Comparison of ENCODE assay signal across 1 cellular context in genomic region chr3:186097663-186098451, GRCh38.
A peak's percentile ranks its signal among the peaks of the same experiment; 100 is the strongest.
TF ChIP-seq lines count a peak whose summit lies in the region.

No MANE protein-coding gene starts in this region.

TF ChIP-seq in HepG2, 621 proteins besides CTCF, POLR2A, EP300 and RAD21 (continued from another document and continues in another):
- no peak for TF ChIP-seq GABPA (IDR thresholded peaks at IDR 0.05; ENCODE audit: low read depth, low read length)
- TF ChIP-seq GABPA (CRISPR knock-in tag; IDR thresholded peaks at IDR 0.05; ENCODE audit: low read depth), result no peak
- TF ChIP-seq, protein P1, sequence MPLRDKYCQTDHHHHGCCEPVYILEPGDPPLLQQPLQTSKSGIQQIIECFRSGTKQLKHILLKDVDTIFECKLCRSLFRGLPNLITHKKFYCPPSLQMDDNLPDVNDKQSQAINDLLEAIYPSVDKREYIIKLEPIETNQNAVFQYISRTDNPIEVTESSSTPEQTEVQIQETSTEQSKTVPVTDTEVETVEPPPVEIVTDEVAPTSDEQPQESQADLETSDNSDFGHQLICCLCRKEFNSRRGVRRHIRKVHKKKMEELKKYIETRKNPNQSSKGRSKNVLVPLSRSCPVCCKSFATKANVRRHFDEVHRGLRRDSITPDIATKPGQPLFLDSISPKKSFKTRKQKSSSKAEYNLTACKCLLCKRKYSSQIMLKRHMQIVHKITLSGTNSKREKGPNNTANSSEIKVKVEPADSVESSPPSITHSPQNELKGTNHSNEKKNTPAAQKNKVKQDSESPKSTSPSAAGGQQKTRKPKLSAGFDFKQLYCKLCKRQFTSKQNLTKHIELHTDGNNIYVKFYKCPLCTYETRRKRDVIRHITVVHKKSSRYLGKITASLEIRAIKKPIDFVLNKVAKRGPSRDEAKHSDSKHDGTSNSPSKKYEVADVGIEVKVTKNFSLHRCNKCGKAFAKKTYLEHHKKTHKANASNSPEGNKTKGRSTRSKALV (CRISPR knock-in tag; IDR thresholded peaks at IDR 0.05), result peak; percentile 58; the same call in 1 of the 2 replicates
- TF ChIP-seq, protein P2, sequence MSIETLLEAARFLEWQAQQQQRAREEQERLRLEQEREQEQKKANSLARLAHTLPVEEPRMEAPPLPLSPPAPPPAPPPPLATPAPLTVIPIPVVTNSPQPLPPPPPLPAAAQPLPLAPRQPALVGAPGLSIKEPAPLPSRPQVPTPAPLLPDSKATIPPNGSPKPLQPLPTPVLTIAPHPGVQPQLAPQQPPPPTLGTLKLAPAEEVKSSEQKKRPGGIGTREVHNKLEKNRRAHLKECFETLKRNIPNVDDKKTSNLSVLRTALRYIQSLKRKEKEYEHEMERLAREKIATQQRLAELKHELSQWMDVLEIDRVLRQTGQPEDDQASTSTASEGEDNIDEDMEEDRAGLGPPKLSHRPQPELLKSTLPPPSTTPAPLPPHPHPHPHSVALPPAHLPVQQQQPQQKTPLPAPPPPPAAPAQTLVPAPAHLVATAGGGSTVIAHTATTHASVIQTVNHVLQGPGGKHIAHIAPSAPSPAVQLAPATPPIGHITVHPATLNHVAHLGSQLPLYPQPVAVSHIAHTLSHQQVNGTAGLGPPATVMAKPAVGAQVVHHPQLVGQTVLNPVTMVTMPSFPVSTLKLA (IDR thresholded peaks at IDR 0.05), result 0 out of 2 replicates have a peak, but pooled peaks have one; percentile 13
- TF ChIP-seq ZNF678 (CRISPR knock-in tag; IDR thresholded peaks at IDR 0.05), result no peak
- TF ChIP-seq, protein P3, sequence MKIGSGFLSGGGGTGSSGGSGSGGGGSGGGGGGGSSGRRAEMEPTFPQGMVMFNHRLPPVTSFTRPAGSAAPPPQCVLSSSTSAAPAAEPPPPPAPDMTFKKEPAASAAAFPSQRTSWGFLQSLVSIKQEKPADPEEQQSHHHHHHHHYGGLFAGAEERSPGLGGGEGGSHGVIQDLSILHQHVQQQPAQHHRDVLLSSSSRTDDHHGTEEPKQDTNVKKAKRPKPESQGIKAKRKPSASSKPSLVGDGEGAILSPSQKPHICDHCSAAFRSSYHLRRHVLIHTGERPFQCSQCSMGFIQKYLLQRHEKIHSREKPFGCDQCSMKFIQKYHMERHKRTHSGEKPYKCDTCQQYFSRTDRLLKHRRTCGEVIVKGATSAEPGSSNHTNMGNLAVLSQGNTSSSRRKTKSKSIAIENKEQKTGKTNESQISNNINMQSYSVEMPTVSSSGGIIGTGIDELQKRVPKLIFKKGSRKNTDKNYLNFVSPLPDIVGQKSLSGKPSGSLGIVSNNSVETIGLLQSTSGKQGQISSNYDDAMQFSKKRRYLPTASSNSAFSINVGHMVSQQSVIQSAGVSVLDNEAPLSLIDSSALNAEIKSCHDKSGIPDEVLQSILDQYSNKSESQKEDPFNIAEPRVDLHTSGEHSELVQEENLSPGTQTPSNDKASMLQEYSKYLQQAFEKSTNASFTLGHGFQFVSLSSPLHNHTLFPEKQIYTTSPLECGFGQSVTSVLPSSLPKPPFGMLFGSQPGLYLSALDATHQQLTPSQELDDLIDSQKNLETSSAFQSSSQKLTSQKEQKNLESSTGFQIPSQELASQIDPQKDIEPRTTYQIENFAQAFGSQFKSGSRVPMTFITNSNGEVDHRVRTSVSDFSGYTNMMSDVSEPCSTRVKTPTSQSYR (CRISPR knock-in tag; IDR thresholded peaks at IDR 0.05; ENCODE audit: borderline replicate concordance), result no peak
- no peak for TF ChIP-seq NFKBIZ (CRISPR knock-in tag; IDR thresholded peaks at IDR 0.05)
- TF ChIP-seq SRSF9 (IDR thresholded peaks at IDR 0.05; ENCODE audit: borderline replicate concordance, insufficient read depth, low read depth, low read length, poor library complexity, severe bottlenecking), result no peak
- TF ChIP-seq TGIF2 (CRISPR knock-in tag; IDR thresholded peaks at IDR 0.05), result no peak
- no peak for TF ChIP-seq CCAR2 (optimal IDR thresholded peaks at IDR 0.05; ENCODE audit: low read depth, low read length)
- no peak for TF ChIP-seq ZNF776 (CRISPR knock-in tag; IDR thresholded peaks at IDR 0.05)
- TF ChIP-seq ZNF687 (CRISPR knock-in tag; IDR thresholded peaks at IDR 0.05), result peak; percentile 83
- TF ChIP-seq ZNF562 (CRISPR knock-in tag; IDR thresholded peaks at IDR 0.05; ENCODE audit: borderline replicate concordance), result no peak
- TF ChIP-seq, protein P4, sequence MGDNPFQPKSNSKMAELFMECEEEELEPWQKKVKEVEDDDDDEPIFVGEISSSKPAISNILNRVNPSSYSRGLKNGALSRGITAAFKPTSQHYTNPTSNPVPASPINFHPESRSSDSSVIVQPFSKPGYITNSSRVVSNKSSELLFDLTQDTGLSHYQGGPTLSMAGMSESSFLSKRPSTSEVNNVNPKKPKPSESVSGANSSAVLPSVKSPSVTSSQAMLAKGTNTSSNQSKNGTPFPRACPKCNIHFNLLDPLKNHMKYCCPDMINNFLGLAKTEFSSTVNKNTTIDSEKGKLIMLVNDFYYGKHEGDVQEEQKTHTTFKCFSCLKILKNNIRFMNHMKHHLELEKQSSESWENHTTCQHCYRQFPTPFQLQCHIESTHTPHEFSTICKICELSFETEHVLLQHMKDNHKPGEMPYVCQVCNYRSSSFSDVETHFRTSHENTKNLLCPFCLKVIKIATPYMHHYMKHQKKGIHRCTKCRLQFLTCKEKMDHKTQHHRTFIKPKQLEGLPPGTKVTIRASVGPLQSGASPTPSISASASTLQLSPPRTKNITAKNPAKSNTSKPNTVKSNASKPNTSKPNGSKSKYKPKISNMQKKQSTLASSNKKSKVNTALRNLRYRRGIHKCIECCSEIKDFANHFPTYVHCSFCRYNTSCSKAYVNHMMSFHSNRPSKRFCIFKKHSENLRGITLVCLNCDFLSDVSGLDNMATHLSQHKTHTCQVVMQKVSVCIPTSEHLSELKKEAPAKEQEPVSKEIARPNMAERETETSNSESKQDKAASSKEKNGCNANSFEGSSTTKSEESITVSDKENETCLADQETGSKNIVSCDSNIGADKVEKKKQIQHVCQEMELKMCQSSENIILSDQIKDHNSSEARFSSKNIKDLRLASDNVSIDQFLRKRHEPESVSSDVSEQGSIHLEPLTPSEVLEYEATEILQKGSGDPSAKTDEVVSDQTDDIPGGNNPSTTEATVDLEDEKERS (CRISPR knock-in tag; IDR thresholded peaks at IDR 0.05), result no peak
- TF ChIP-seq NFRKB (IDR thresholded peaks at IDR 0.05), result no peak
- no peak for TF ChIP-seq NFYC (CRISPR knock-in tag; IDR thresholded peaks at IDR 0.05)
- peak; percentile 51; the same call in 1 of the 2 replicates for TF ChIP-seq YEATS4 (CRISPR knock-in tag; IDR thresholded peaks at IDR 0.05; ENCODE audit: borderline replicate concordance)
- TF ChIP-seq, protein P5, sequence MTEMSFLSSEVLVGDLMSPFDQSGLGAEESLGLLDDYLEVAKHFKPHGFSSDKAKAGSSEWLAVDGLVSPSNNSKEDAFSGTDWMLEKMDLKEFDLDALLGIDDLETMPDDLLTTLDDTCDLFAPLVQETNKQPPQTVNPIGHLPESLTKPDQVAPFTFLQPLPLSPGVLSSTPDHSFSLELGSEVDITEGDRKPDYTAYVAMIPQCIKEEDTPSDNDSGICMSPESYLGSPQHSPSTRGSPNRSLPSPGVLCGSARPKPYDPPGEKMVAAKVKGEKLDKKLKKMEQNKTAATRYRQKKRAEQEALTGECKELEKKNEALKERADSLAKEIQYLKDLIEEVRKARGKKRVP (CRISPR knock-in tag; IDR thresholded peaks at IDR 0.05), result peak in 1 of 2 experiments; percentile 63; a peak in 2 of 4 replicates
- TF ChIP-seq NFIC (IDR thresholded peaks at IDR 0.05; ENCODE audit: low read length), result peak; percentile 84
- TF ChIP-seq MIXL1 (CRISPR knock-in tag; IDR thresholded peaks at IDR 0.05), result no peak; the same call in 1 of the 2 replicates
- TF ChIP-seq ZNF513 (CRISPR knock-in tag; conservative IDR thresholded peaks at IDR 0.05), result no peak
- TF ChIP-seq, protein P6, sequence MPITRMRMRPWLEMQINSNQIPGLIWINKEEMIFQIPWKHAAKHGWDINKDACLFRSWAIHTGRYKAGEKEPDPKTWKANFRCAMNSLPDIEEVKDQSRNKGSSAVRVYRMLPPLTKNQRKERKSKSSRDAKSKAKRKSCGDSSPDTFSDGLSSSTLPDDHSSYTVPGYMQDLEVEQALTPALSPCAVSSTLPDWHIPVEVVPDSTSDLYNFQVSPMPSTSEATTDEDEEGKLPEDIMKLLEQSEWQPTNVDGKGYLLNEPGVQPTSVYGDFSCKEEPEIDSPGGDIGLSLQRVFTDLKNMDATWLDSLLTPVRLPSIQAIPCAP (CRISPR knock-in tag; IDR thresholded peaks at IDR 0.05; ENCODE audit: low read depth), result no peak
- no peak for TF ChIP-seq NR1H2 (CRISPR knock-in tag; IDR thresholded peaks at IDR 0.05; ENCODE audit: borderline replicate concordance, low read depth)
- no peak for TF ChIP-seq ZNF468 (CRISPR knock-in tag; IDR thresholded peaks at IDR 0.05)
- TF ChIP-seq ZNF572 (CRISPR knock-in tag; IDR thresholded peaks at IDR 0.05), result 0 out of 2 replicates have a peak, but pooled peaks have one; percentile 44
- no peak for TF ChIP-seq SETDB1 (CRISPR knock-in tag; IDR thresholded peaks at IDR 0.05; ENCODE audit: borderline replicate concordance)
- peak; percentile 91 for TF ChIP-seq KMT2A (CRISPR knock-in tag; IDR thresholded peaks at IDR 0.05)
- TF ChIP-seq, protein P7, sequence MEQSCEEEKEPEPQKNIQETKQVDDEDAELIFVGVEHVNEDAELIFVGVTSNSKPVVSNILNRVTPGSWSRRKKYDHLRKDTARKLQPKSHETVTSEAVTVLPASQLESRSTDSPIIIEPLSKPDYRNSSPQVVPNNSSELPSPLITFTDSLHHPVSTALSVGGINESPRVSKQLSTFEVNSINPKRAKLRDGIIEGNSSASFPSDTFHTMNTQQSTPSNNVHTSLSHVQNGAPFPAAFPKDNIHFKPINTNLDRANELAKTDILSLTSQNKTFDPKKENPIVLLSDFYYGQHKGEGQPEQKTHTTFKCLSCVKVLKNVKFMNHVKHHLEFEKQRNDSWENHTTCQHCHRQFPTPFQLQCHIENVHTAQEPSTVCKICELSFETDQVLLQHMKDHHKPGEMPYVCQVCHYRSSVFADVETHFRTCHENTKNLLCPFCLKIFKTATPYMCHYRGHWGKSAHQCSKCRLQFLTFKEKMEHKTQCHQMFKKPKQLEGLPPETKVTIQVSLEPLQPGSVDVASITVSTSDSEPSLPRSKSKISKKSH (CRISPR knock-in tag; IDR thresholded peaks at IDR 0.05; ENCODE audit: borderline replicate concordance), result no peak
- no peak for TF ChIP-seq ZNF576 (CRISPR knock-in tag; IDR thresholded peaks at IDR 0.05)
- no peak; the same call in 1 of the 2 replicates for TF ChIP-seq ZNF317 (CRISPR knock-in tag; IDR thresholded peaks at IDR 0.05)
- TF ChIP-seq POLR2AphosphoS2 (IDR thresholded peaks at IDR 0.05; ENCODE audit: low read depth, low read length), result no peak; the same call in 1 of the 2 replicates
- no peak for TF ChIP-seq ISX (CRISPR knock-in tag; conservative IDR thresholded peaks at IDR 0.05)
- TF ChIP-seq ZNF205 (CRISPR knock-in tag; IDR thresholded peaks at IDR 0.05), result 0 out of 2 replicates have a peak, but pooled peaks have one; percentile 32
- TF ChIP-seq IKZF1 (IDR thresholded peaks at IDR 0.05), result no peak
- no peak for TF ChIP-seq NPAS2 (CRISPR knock-in tag; IDR thresholded peaks at IDR 0.05; ENCODE audit: borderline replicate concordance)
- no peak for TF ChIP-seq MAZ (IDR thresholded peaks at IDR 0.05; ENCODE audit: borderline replicate concordance, low read depth, low read length)
- TF ChIP-seq MAZ (CRISPR knock-in tag; IDR thresholded peaks at IDR 0.05; ENCODE audit: low read depth), result no peak; the same call in 1 of the 2 replicates
- TF ChIP-seq TARDBP (CRISPR knock-in tag; IDR thresholded peaks at IDR 0.05), result peak; percentile 78
- no peak for TF ChIP-seq IKZF4 (CRISPR knock-in tag; IDR thresholded peaks at IDR 0.05; ENCODE audit: borderline replicate concordance, low read depth, not compliant biosample characterization)
- TF ChIP-seq, protein P8, sequence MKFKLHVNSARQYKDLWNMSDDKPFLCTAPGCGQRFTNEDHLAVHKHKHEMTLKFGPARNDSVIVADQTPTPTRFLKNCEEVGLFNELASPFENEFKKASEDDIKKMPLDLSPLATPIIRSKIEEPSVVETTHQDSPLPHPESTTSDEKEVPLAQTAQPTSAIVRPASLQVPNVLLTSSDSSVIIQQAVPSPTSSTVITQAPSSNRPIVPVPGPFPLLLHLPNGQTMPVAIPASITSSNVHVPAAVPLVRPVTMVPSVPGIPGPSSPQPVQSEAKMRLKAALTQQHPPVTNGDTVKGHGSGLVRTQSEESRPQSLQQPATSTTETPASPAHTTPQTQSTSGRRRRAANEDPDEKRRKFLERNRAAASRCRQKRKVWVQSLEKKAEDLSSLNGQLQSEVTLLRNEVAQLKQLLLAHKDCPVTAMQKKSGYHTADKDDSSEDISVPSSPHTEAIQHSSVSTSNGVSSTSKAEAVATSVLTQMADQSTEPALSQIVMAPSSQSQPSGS (CRISPR knock-in tag; IDR thresholded peaks at IDR 0.05), result no peak
- TF ChIP-seq HDAC2 (CRISPR knock-in tag; IDR thresholded peaks at IDR 0.05), result peak; percentile 67; the same call in 1 of the 2 replicates
